In genomic region chr17:40559016-40559853, GRCh38 we compare ENCODE assay signal across 11 cellular contexts. TPM values are rescaled to one million over a fixed set of nuclear protein-coding genes. Genes with fewer than 3 reads are reported as not detected.
DNase-seq lines count a peak whose midpoint lies in the region; ATAC-seq, FAIRE-seq and TF ChIP-seq lines count a peak whose summit lies in the region.
"Had no signal": no experiment of that assay in that cellular context is flagged by ENCODE, and none has a peak within 500 bp of the region (broad histone marks: within the 10 kb centered on the region; RNA-seq: fewer than 3 reads in every experiment).

No MANE protein-coding gene starts in this region.

- TF ChIP-seq CTCF in liver (IDR thresholded peaks at IDR 0.05; ENCODE audit: low read depth, low read length, missing input control) (no peak), HepG2 (CRISPR knock-in tag; IDR thresholded peaks at IDR 0.05) (no peak), cardiac fibroblast (IDR thresholded peaks at IDR 0.05; ENCODE audit: low read depth, low read length) (no peak), vagina (IDR thresholded peaks at IDR 0.05) (no peak)

- no peak for TF ChIP-seq POLR2A in HepG2 (IDR thresholded peaks at IDR 0.05; ENCODE audit: insufficient read depth in 1 of 2, low read depth in 2 of 2, low read length in 2 of 2)
- no peak for TF ChIP-seq POLR2A in vagina (IDR thresholded peaks at IDR 0.05)

- no peak overlapping the region for H2AFZ ChIP-seq in HepG2 (ENCODE audit: low read length)

- no peak for TF ChIP-seq RAD21 in liver (IDR thresholded peaks at IDR 0.05)
- TF ChIP-seq RAD21 in HepG2 (CRISPR knock-in tag; IDR thresholded peaks at IDR 0.05): no peak

- H3K27me3 ChIP-seq in liver (ENCODE audit: control insufficient read depth in 4 of 4, insufficient read depth in 4 of 4, low read length in 3 of 4) (no peaks in the 10 kb centered on the region), HepG2 (ENCODE audit: control insufficient read depth in 1 of 2, insufficient read depth in 2 of 2, low read length in 2 of 2) (peaks cover 3 to 32% of the 10 kb centered on the region in 2 experiments; a peak in 2 of 5 replicates), muscle layer of duodenum (ENCODE audit: low read depth, low read length) (no peaks in the 10 kb centered on the region), vagina (no peaks in the 10 kb centered on the region)

- FAIRE-seq in HepG2 (lab: Jason Lieb, UNC): no peak
- FAIRE-seq: D721Med had no signal

- no peaks in the 10 kb centered on the region for H3K9me3 ChIP-seq in liver (ENCODE audit: control insufficient read depth in 4 of 4, low read length in 3 of 4)
- H3K9me3 ChIP-seq in HepG2 (ENCODE audit: low read length): no peaks in the 10 kb centered on the region
- H3K9me3 ChIP-seq in muscle layer of duodenum (ENCODE audit: control insufficient read depth in 1 of 2, low read length in 2 of 2): no peaks in the 10 kb centered on the region
- no peaks in the 10 kb centered on the region for H3K9me3 ChIP-seq in vagina

- 86% methylated on average over 11 of the region's 11 CpGs for WGBS in liver
- 84% methylated on average over 11 of the region's 11 CpGs for WGBS in HepG2 (ENCODE audit: low lambda C conversion rate)

- no peak overlapping the region for H3K9ac ChIP-seq in liver (ENCODE audit: low read depth in 1 of 2, low read length in 2 of 2)
- H3K9ac ChIP-seq in HepG2 (ENCODE audit: insufficient read depth, low read depth, low read length): no peak overlapping the region

- no peaks in the 10 kb centered on the region for H3K36me3 ChIP-seq in liver (ENCODE audit: control insufficient read depth in 4 of 4, insufficient read depth in 3 of 4, low read depth in 1 of 4, low read length in 3 of 4)
- no peaks in the 10 kb centered on the region for H3K36me3 ChIP-seq in HepG2 (replicated peaks in 1 of 2; ENCODE audit: control insufficient read depth in 1 of 2, insufficient read depth in 2 of 2, low read length in 2 of 2)
- no peaks in the 10 kb centered on the region for H3K36me3 ChIP-seq in muscle layer of duodenum (ENCODE audit: control insufficient read depth in 1 of 2, insufficient read depth in 2 of 2, low read length in 2 of 2)
- H3K36me3 ChIP-seq in vagina: no peaks in the 10 kb centered on the region

- no peak for TF ChIP-seq EP300 in HepG2 (IDR thresholded peaks at IDR 0.05; ENCODE audit: low read depth in 2 of 2, low read length in 2 of 2)
- TF ChIP-seq EP300 in HepG2 (CRISPR knock-in tag; IDR thresholded peaks at IDR 0.05; ENCODE audit: borderline replicate concordance): no peak

- H3K27ac ChIP-seq in liver (ENCODE audit: low read depth in 1 of 2, low read length in 2 of 2) (no peak overlapping the region), HepG2 (ENCODE audit: extremely low read length, insufficient read depth, low read length) (no peak overlapping the region), muscle layer of duodenum (ENCODE audit: low read length) (peak overlapping the region; percentile 28), vagina (peak overlapping the region; percentile 88)

- H3K4me3 ChIP-seq in liver (ENCODE audit: low read depth in 1 of 3, low read length in 3 of 3) (no peak overlapping the region), HepG2 (replicated peaks in 1 of 3; ENCODE audit: insufficient read depth in 1 of 3, low read depth in 2 of 3, low read length in 3 of 3) (no peak overlapping the region), cardiac fibroblast (replicated peaks in 1 of 2; ENCODE audit: low read depth in 2 of 2, low read length in 2 of 2) (no peak overlapping the region), muscle layer of duodenum (ENCODE audit: low read depth in 1 of 2, low read length in 2 of 2) (no peak overlapping the region), vagina (no peak overlapping the region)

- intact Hi-C loops in HepG2 (cut with micrococcal nuclease; ENCODE audit: unreplicated experiment): no loop called here
- intact Hi-C loops in vagina (cut with DNase I): no loop called here

- POLR2A ChIA-PET in HepG2 (lab: Yijun Ruan, JAX): interaction anchor here (1.0 to 3.1 kb wide), 14 partner anchors 8 to 139 kb away, joined by 3 to 45 read pairs (median 5); no protein-coding TSS in a partner anchor

- in situ Hi-C loops in HepG2 (cut with HindIII; ENCODE audit: extremely low pct_ligation_motif_present, low pct_unique_long_range_greater_than_20kb): no loop called here

- no TSS peak for BruUV-seq in HepG2 (replicated peaks; lab: Mats Ljungman, UMichigan)

- no peaks in the 10 kb centered on the region for H4K20me1 ChIP-seq in HepG2 (ENCODE audit: insufficient read depth, low read length)

- no peak for DNase-seq in HepG2 (ENCODE audit: low spot score)
- DNase-seq in cardiac fibroblast (ENCODE audit: low read depth in 2 of 2): peak; percentile 8 to 64
- peak in 1 of 2 donors; percentile 95 for DNase-seq in vagina (ENCODE audit: extremely low spot score in 2 of 2)
- no peak for DNase-seq in NCI-H1930 (lab: John Stamatoyannopoulos, UW)
- DNase-seq in cortex of kidney (lab: John Stamatoyannopoulos, UW): no peak
- DNase-seq in mucosa of gallbladder (ENCODE audit: low spot score): no peak
- DNase-seq: stimulated activated CD4-positive, alpha-beta T cell treated with anti-CD3 and anti-CD28 coated beads, Interleukin-1b, Interleukin-23, amount 100 ng/mL, for 48 hours had no signal

- H3K4me1 ChIP-seq in liver (ENCODE audit: control insufficient read depth in 4 of 4, insufficient read depth in 4 of 4, low read length in 3 of 4) (peaks cover 4 to 12% (median 9%) of the 10 kb centered on the region in 4 donors), HepG2 (ENCODE audit: insufficient read depth, low read length) (peaks cover 68% of the 10 kb centered on the region), muscle layer of duodenum (ENCODE audit: control insufficient read depth in 1 of 2, insufficient read depth in 2 of 2, low read length in 2 of 2) (peaks cover 12 to 30% of the 10 kb centered on the region in 2 donors), vagina (peaks cover 62% of the 10 kb centered on the region)

- H3K79me2 ChIP-seq in HepG2 (ENCODE audit: insufficient read depth, low read length): no peaks in the 10 kb centered on the region

- no peak overlapping the region for H3K4me2 ChIP-seq in HepG2 (ENCODE audit: low read depth, low read length)

- CTCF ChIA-PET in HepG2 (lab: Yijun Ruan, JAX; ENCODE audit: low intra/inter-chr PET ratio, low total read pairs): interaction anchor here (0.9 to 3.1 kb wide), 6 partner anchors 26 to 201 kb away, joined by 3 to 57 read pairs (median 13); no protein-coding TSS in a partner anchor

- no peak for ATAC-seq in HepG2

RNA-seq across cellular contexts. Expression of gene CCR7, which starts 6.0 kb away (rescaled TPM):
- under 1 TPM; 0.08 to 0.89 TPM for total RNA-seq in liver
- polyA plus RNA-seq in liver: under 1 TPM; 0.16 to 0.40 TPM
- 0.04 TPM in 1 of 2 replicates, not detected in the other for total RNA-seq in HepG2 (2016; rRNA removed; fragmentation: Illumina TruSeq; extraction: Trizol)
- not detected in 2 replicates for total RNA-seq in HepG2 (2016; cell fraction: cytosol; rRNA removed; fragmentation: Illumina TruSeq; extraction: Trizol; ENCODE audit: low read depth)
- 0.09 TPM in 1 of 2 replicates, not detected in the other for total RNA-seq in HepG2 (2016; cell fraction: insoluble cytoplasmic fraction; rRNA removed; fragmentation: Illumina TruSeq; extraction: Trizol)
- total RNA-seq in HepG2 (2016; cell fraction: membrane; rRNA removed; fragmentation: Illumina TruSeq; extraction: Trizol): not detected in 2 replicates
- total RNA-seq in HepG2 (2016; cell fraction: nucleus; rRNA removed; fragmentation: Illumina TruSeq; extraction: Trizol): not detected in 2 replicates
- 0.53 and 0.55 TPM in 2 replicates for polyA plus RNA-seq in HepG2 (2011; rRNA removed)
- 0.59 and 0.70 TPM in 2 replicates for polyA plus RNA-seq in HepG2 (2011; cell fraction: cytosol; rRNA removed)
- 0.31 and 1.1 TPM in 2 replicates for polyA plus RNA-seq in HepG2 (2011; cell fraction: nucleus; rRNA removed)
- polyA plus RNA-seq in HepG2 (2012): 1.1 and 1.5 TPM in 2 replicates
- not detected in 2 replicates for polyA plus RNA-seq in HepG2 (2016; cell fraction: cytosol; fragmentation: Illumina TruSeq; extraction: Trizol; ENCODE audit: low read depth)
- not detected in 2 replicates for polyA plus RNA-seq in HepG2 (2016; cell fraction: insoluble cytoplasmic fraction; fragmentation: Illumina TruSeq; extraction: Trizol; ENCODE audit: low read depth)
- polyA plus RNA-seq in HepG2 (2016; cell fraction: membrane; fragmentation: Illumina TruSeq; extraction: Trizol; ENCODE audit: low read depth): not detected in 2 replicates
- not detected in 2 replicates for polyA plus RNA-seq in HepG2 (2016; cell fraction: nucleus; fragmentation: Illumina TruSeq; extraction: Trizol; ENCODE audit: insufficient read depth, low read depth)
- 1.4 and 3.5 TPM in 2 replicates for polyA minus RNA-seq in HepG2 (2011; rRNA and poly(A)+ RNA removed; ENCODE audit: low replicate concordance)
- 0.40 TPM in 1 of 2 replicates, not detected in the other for polyA minus RNA-seq in HepG2 (2011; cell fraction: cytosol; rRNA and poly(A)+ RNA removed)
- 0.37 TPM in 1 of 2 replicates, not detected in the other for polyA minus RNA-seq in HepG2 (2011; cell fraction: nucleus; rRNA and poly(A)+ RNA removed)
- not detected for total RNA-seq in vagina
- total RNA-seq in mucosa of gallbladder: 1.3 TPM
- total RNA-seq: cerebellum had no signal

RNA-seq across cellular contexts. Expression of gene TNS4, which starts 57.8 kb away (rescaled TPM):
- total RNA-seq in liver (under 1 TPM in 1 of 2 donors, not detected in 1; 0.08 TPM), HepG2 (2016; rRNA removed; fragmentation: Illumina TruSeq; extraction: Trizol) (0.58 TPM in 2 replicates), vagina (296 TPM), mucosa of gallbladder (0.23 TPM)
- polyA plus RNA-seq in liver (not detected), HepG2 (2011; rRNA removed) (1.7 and 2.1 TPM in 2 replicates)
- 0.18 and 0.20 TPM in 2 replicates for total RNA-seq in HepG2 (2016; cell fraction: cytosol; rRNA removed; fragmentation: Illumina TruSeq; extraction: Trizol; ENCODE audit: low read depth)
- total RNA-seq in HepG2 (2016; cell fraction: insoluble cytoplasmic fraction; rRNA removed; fragmentation: Illumina TruSeq; extraction: Trizol): 0.32 and 0.51 TPM in 2 replicates
- 0.31 and 0.38 TPM in 2 replicates for total RNA-seq in HepG2 (2016; cell fraction: membrane; rRNA removed; fragmentation: Illumina TruSeq; extraction: Trizol)
- 0.37 and 1.3 TPM in 2 replicates for total RNA-seq in HepG2 (2016; cell fraction: nucleus; rRNA removed; fragmentation: Illumina TruSeq; extraction: Trizol)
- 0.69 and 1.3 TPM in 2 replicates for polyA plus RNA-seq in HepG2 (2011; cell fraction: cytosol; rRNA removed)
- 7.1 and 10.8 TPM in 2 replicates for polyA plus RNA-seq in HepG2 (2011; cell fraction: nucleus; rRNA removed)
- 0.37 and 0.42 TPM in 2 replicates for polyA plus RNA-seq in HepG2 (2012)
- polyA plus RNA-seq in HepG2 (2016; cell fraction: cytosol; fragmentation: Illumina TruSeq; extraction: Trizol; ENCODE audit: low read depth): 0.20 and 0.22 TPM in 2 replicates
- 1.3 and 2.3 TPM in 2 replicates for polyA plus RNA-seq in HepG2 (2016; cell fraction: insoluble cytoplasmic fraction; fragmentation: Illumina TruSeq; extraction: Trizol; ENCODE audit: low read depth)
- polyA plus RNA-seq in HepG2 (2016; cell fraction: membrane; fragmentation: Illumina TruSeq; extraction: Trizol; ENCODE audit: low read depth): 0.34 and 0.72 TPM in 2 replicates
- polyA plus RNA-seq in HepG2 (2016; cell fraction: nucleus; fragmentation: Illumina TruSeq; extraction: Trizol; ENCODE audit: insufficient read depth, low read depth): 4.4 and 6.8 TPM in 2 replicates
- 7.4 and 24.1 TPM in 2 replicates for polyA minus RNA-seq in HepG2 (2011; rRNA and poly(A)+ RNA removed; ENCODE audit: low replicate concordance)
- 2.6 and 3.7 TPM in 2 replicates for polyA minus RNA-seq in HepG2 (2011; cell fraction: cytosol; rRNA and poly(A)+ RNA removed)
- 4.0 and 6.1 TPM in 2 replicates for polyA minus RNA-seq in HepG2 (2011; cell fraction: nucleus; rRNA and poly(A)+ RNA removed)
- total RNA-seq: cerebellum had no signal

Comparison
In these comparisons a context has a peak if more than half of its experiments do, and no peak if none do; other contexts are left out.
1. H3K27ac ChIP-seq: peak in muscle layer of duodenum (single experiment) and vagina (single experiment); none in liver (0 of 2) and HepG2 (single experiment).
2. DNase-seq: peak in cardiac fibroblast (2 of 2); none in HepG2 (single experiment), NCI-H1930 (0 of 2), cortex of kidney (single experiment) and mucosa of gallbladder (single experiment).
3. RNA of gene TNS4, which starts 57.8 kb away (total RNA-seq): 296 TPM in vagina (single experiment); 0.18 to 1.3 TPM in HepG2, 0.23 TPM in mucosa of gallbladder (single experiment) and 0.08 TPM in liver; every median in the first group is over 100 times any median in the second.